In genomic region chr13:54591540-54591939, GRCh38 we compare ENCODE assay signal across 29 cellular contexts.
A peak's percentile ranks its signal among the peaks of the same experiment; 100 is the strongest.
DNase-seq lines count a peak whose midpoint lies in the region; ATAC-seq and TF ChIP-seq lines count a peak whose summit lies in the region.
"Had no signal": no experiment of that assay in that cellular context is flagged by ENCODE, and none has a peak within 500 bp of the region (broad histone marks: within the 10 kb centered on the region; RNA-seq: fewer than 3 reads in every experiment).

No MANE protein-coding gene starts in this region.

- peaks cover 17% of the 10 kb centered on the region for H3K4me1 ChIP-seq in HAP-1
- H3K4me1 ChIP-seq: A549; BE2C; BLaER1; BLaER1 treated with 17β-estradiol and CSF1 and Interleukin-3, amounts not matched to agents 10 nM and 100 nM; Caco-2 had no signal

- in situ Hi-C loops in HAP-1 (cut with MboI; ENCODE audit: low sequenced_read_pairs): no loop called here

- H3K27me3 Mint-ChIP-seq in mesothelial cell of epicardium (ENCODE audit: low read depth) (no peaks in the 10 kb centered on the region), T-cell (no peaks in the 10 kb centered on the region)
- H3K27me3 Mint-ChIP-seq in activated naive CD8-positive, alpha-beta T cell treated with anti-CD3 and anti-CD28 coated beads for 36 hours: no peaks in the 10 kb centered on the region
- H3K27me3 Mint-ChIP-seq: B cell; CD4-positive, alpha-beta memory T cell; CD4-positive, alpha-beta T cell; CD4-positive, CD25-positive, alpha-beta regulatory T cell; CD8-positive, alpha-beta memory T cell had no signal

- H3K36me3 ChIP-seq in HAP-1 (replicated peaks): no peaks in the 10 kb centered on the region
- H3K36me3 ChIP-seq: BE2C; BLaER1; BLaER1 treated with 17β-estradiol and CSF1 and Interleukin-3, amounts not matched to agents 10 nM and 100 nM had no signal

- H3K27ac Mint-ChIP-seq in mesothelial cell of epicardium (peak overlapping the region; percentile 2), T-cell (no peak overlapping the region)
- H3K27ac Mint-ChIP-seq in activated naive CD8-positive, alpha-beta T cell treated with anti-CD3 and anti-CD28 coated beads for 36 hours: no peak overlapping the region
- H3K27ac Mint-ChIP-seq: B cell; CD14-positive monocyte; CD4-positive, alpha-beta memory T cell; CD4-positive, alpha-beta T cell; CD4-positive, CD25-positive, alpha-beta regulatory T cell; CD8-positive, alpha-beta memory T cell; CD8-positive, alpha-beta T cell had no signal

- POLR2A ChIA-PET in T-cell (lab: Charles Lee): no interaction called here

- H3K27me3 ChIP-seq in HAP-1 (ENCODE audit: low read depth): no peaks in the 10 kb centered on the region
- H3K27me3 ChIP-seq: BE2C; BLaER1; BLaER1 treated with 17β-estradiol and CSF1 and Interleukin-3, amounts not matched to agents 10 nM and 100 nM had no signal

- CTCF ChIA-PET in T-cell (lab: Charles Lee): no interaction called here

- DNase-seq in HAP-1 (ENCODE audit: low spot score in 2 of 2) (peak; percentile 31 to 92), mesothelial cell of epicardium (ENCODE audit: low spot score in 2 of 2, unreplicated experiment in 2 of 2) (no peak), T-cell (no peak)
- no peak for DNase-seq in activated naive CD8-positive, alpha-beta T cell treated with anti-CD3 and anti-CD28 coated beads for 36 hours
- DNase-seq: 8988T; ACHN; AML-193; BE2C; C1 segment of cervical spinal cord; Caco-2; Calu3; CD4-positive, alpha-beta memory T cell; CD4-positive, alpha-beta T cell; CD4-positive, CD25-positive, alpha-beta regulatory T cell; CD8-positive, alpha-beta memory T cell; CD8-positive, alpha-beta T cell; COR-L47; DMS 273 treated with DMSO at 0.1 percent for 48 hours; DMS153; DMS53; DMS79; DMS79 treated with DMSO at 0.1 percent for 48 hours; DND-41; EL had no signal

- H3K4me3 Mint-ChIP-seq in mesothelial cell of epicardium: no peak overlapping the region
- H3K4me3 Mint-ChIP-seq in activated naive CD8-positive, alpha-beta T cell treated with anti-CD3 and anti-CD28 coated beads for 36 hours: no peak overlapping the region
- no peak overlapping the region for H3K4me3 Mint-ChIP-seq in T-cell
- H3K4me3 Mint-ChIP-seq: B cell; CD14-positive monocyte; CD4-positive, alpha-beta memory T cell; CD4-positive, alpha-beta T cell; CD4-positive, CD25-positive, alpha-beta regulatory T cell; CD8-positive, alpha-beta memory T cell; CD8-positive, alpha-beta T cell had no signal

- TF ChIP-seq CTCF in mesothelial cell of epicardium (IDR thresholded peaks at IDR 0.05; ENCODE audit: unreplicated experiment): no peak

- ATAC-seq in T-cell (replicated peaks in 1 of 4): no peak
- ATAC-seq: A549; CD8-positive, alpha-beta T cell had no signal

- H3K4me1 Mint-ChIP-seq in mesothelial cell of epicardium: peaks cover 10% of the 10 kb centered on the region
- no peaks in the 10 kb centered on the region for H3K4me1 Mint-ChIP-seq in activated naive CD8-positive, alpha-beta T cell treated with anti-CD3 and anti-CD28 coated beads for 36 hours
- H3K4me1 Mint-ChIP-seq in T-cell: no peaks in the 10 kb centered on the region
- H3K4me1 Mint-ChIP-seq: B cell; CD14-positive monocyte; CD4-positive, alpha-beta memory T cell; CD4-positive, CD25-positive, alpha-beta regulatory T cell; CD8-positive, alpha-beta memory T cell had no signal

- H3K4me3 ChIP-seq in HAP-1: no peak overlapping the region
- H3K4me3 ChIP-seq: A549; BLaER1; BLaER1 treated with 17β-estradiol and CSF1 and Interleukin-3, amounts not matched to agents 10 nM and 100 nM had no signal

- H3K36me3 Mint-ChIP-seq in mesothelial cell of epicardium (peaks cover 8% of the 10 kb centered on the region), T-cell (no peaks in the 10 kb centered on the region)
- H3K36me3 Mint-ChIP-seq in activated naive CD8-positive, alpha-beta T cell treated with anti-CD3 and anti-CD28 coated beads for 36 hours: no peaks in the 10 kb centered on the region
- H3K36me3 Mint-ChIP-seq: CD14-positive monocyte; CD4-positive, alpha-beta memory T cell; CD4-positive, CD25-positive, alpha-beta regulatory T cell; CD8-positive, alpha-beta memory T cell; CD8-positive, alpha-beta T cell had no signal

- H3K9me3 ChIP-seq in HAP-1: no peaks in the 10 kb centered on the region; the same call in 1 of the 2 replicates
- H3K9me3 ChIP-seq: A549, BE2C, BLaER1, Caco-2 had no signal

- H3K9me3 Mint-ChIP-seq in mesothelial cell of epicardium: peaks cover 22% of the 10 kb centered on the region
- peaks cover 5% of the 10 kb centered on the region for H3K9me3 Mint-ChIP-seq in activated naive CD8-positive, alpha-beta T cell treated with anti-CD3 and anti-CD28 coated beads for 36 hours
- H3K9me3 Mint-ChIP-seq in T-cell: peaks cover 14 to 21% (median 18%) of the 10 kb centered on the region in 3 donors

Comparison
In these comparisons a context has a peak if more than half of its experiments do, and no peak if none do; other contexts are left out.
1. DNase-seq: peak in HAP-1 (2 of 2); none in mesothelial cell of epicardium (0 of 2), activated naive CD8-positive, alpha-beta T cell treated with anti-CD3 and anti-CD28 coated beads for 36 hours (single experiment) and T-cell (0 of 34).